1 cellular context compared by ENCODE assay signal in genomic region chr2:80469428-80469827, GRCh38.
TF ChIP-seq lines count a peak whose summit lies in the region.

No MANE protein-coding gene starts in this region.

TF ChIP-seq in GM12878, 131 proteins besides CTCF, POLR2A, EP300 and RAD21 (continued from another document):
- TF ChIP-seq REST (IDR thresholded peaks at IDR 0.05; ENCODE audit: low read depth, low read length) (no peak), ZNF687 (IDR thresholded peaks at IDR 0.05) (peak; percentile 57), NR2F1 (conservative IDR thresholded peaks at IDR 0.05) (peak; percentile 71), MEF2A (IDR thresholded peaks at IDR 0.05; ENCODE audit: insufficient read depth, low read depth, low read length) (no peak), JUNB (IDR thresholded peaks at IDR 0.05) (no peak), NR2C1 (IDR thresholded peaks at IDR 0.05) (peak; percentile 39; the same call in 1 of the 2 replicates), SMC3 (IDR thresholded peaks at IDR 0.05; ENCODE audit: borderline replicate concordance, low read length) (no peak), HDGF (IDR thresholded peaks at IDR 0.05) (peak; percentile 32; the same call in 1 of the 2 replicates), YY1 (IDR thresholded peaks at IDR 0.05; ENCODE audit: low read depth, low read length) (no peak), RBBP5 (conservative IDR thresholded peaks at IDR 0.05) (no peak), MYB (IDR thresholded peaks at IDR 0.05; ENCODE audit: borderline replicate concordance, low read depth, low read length) (no peak), NBN (IDR thresholded peaks at IDR 0.05) (no peak; the same call in 1 of the 2 replicates), POLR2AphosphoS2 (IDR thresholded peaks at IDR 0.05; ENCODE audit: low read depth, low read length) (no peak), SIN3A (IDR thresholded peaks at IDR 0.05; ENCODE audit: low read depth, low read length) (no peak), RB1 (IDR thresholded peaks at IDR 0.05; ENCODE audit: borderline replicate concordance) (no peak), KAT2A (conservative IDR thresholded peaks at IDR 0.05; ENCODE audit: control insufficient read depth, low read depth, low read length) (no peak), RELB (IDR thresholded peaks at IDR 0.05; ENCODE audit: low read depth) (no peak), ZBTB11 (CRISPR knock-in tag; IDR thresholded peaks at IDR 0.05) (no peak), ZNF622 (IDR thresholded peaks at IDR 0.05) (no peak), MEF2B (IDR thresholded peaks at IDR 0.05; ENCODE audit: partially characterized antibody, poor library complexity, severe bottlenecking) (peak; percentile 8), SIX5 (IDR thresholded peaks at IDR 0.05; ENCODE audit: low read depth, low read length, severe bottlenecking) (no peak), IKZF1 (conservative IDR thresholded peaks at IDR 0.05) (peak; percentile 30; the same call in 1 of the 2 replicates), STAT3 (IDR thresholded peaks at IDR 0.05; ENCODE audit: low read depth, low read length) (no peak), SREBF2 (IDR thresholded peaks at IDR 0.05; ENCODE audit: low read length) (no peak), TARDBP (IDR thresholded peaks at IDR 0.05; ENCODE audit: borderline replicate concordance) (no peak), MYC (IDR thresholded peaks at IDR 0.05; ENCODE audit: insufficient read depth, insufficient read length, insufficient replicate concordance, low read length, severe bottlenecking) (no peak), PKNOX1 (IDR thresholded peaks at IDR 0.05) (peak; percentile 69), CHD1 (IDR thresholded peaks at IDR 0.05; ENCODE audit: low read depth, low read length) (no peak), BMI1 (IDR thresholded peaks at IDR 0.05; ENCODE audit: borderline replicate concordance) (no peak)
TF ChIP-seq in GM12878: peak in this region for 7.
